In the genomic region with DNA sequence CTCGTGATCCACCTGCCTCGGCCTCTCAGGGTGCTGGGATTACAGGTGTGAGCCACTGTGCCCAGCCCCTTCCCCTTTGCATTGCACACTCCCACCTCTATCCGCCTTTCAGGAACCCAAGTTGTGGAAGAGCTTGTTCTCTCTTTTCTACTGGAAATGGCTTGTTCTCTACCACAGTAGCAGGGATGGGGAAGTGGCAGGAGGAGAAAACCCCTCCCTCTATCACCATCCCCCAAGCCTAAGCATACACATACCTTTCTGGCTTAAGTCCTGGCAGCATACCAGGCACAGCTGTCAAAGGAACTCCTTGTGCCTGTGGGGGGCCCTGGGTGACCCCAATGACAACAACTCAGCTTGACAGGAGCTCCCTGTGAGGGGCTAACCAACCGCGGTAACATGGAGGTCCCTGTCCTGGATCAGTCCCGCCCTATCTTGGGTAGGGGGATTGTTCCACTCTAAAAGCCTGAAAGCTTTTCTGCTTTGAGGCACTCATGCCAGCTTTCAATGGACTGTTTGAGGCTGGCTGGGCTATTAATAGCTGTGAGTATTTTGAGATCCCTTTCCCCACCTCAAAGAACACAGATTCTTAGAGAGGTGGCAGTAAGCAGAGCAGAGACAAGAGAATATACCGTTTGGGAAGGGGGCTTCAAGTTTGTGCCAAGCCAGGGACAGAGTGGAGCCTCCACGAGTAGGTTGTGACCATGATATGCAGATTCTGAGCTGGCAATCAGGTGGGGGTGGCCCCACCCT, we compare ENCODE assay signal across 12 cellular contexts. TPM values are rescaled to one million over a fixed set of nuclear protein-coding genes. Genes with fewer than 3 reads are reported as not detected.
DNase-seq lines count a peak whose midpoint lies in the region; ATAC-seq and TF ChIP-seq lines count a peak whose summit lies in the region.
"Had no signal": no experiment of that assay in that cellular context is flagged by ENCODE, and none has a peak within 500 bp of the region (broad histone marks: within the 10 kb centered on the region; RNA-seq: fewer than 3 reads in every experiment).

No MANE protein-coding gene starts in this region.

- no peaks in the 10 kb centered on the region for H3K27me3 ChIP-seq in HL-60 (ENCODE audit: insufficient read depth, poor library complexity, severe bottlenecking)

- peak overlapping the region; percentile 13 for H3K4me3 ChIP-seq in AG10803 (ENCODE audit: low read length)
- peak overlapping the region; percentile 13; the same call in 1 of the 2 replicates for H3K4me3 ChIP-seq in HL-60 (replicated peaks; ENCODE audit: insufficient read depth, low read length)
- H3K4me3 ChIP-seq: PC-9 had no signal

- H3K36me3 Mint-ChIP-seq in brain, result peaks cover 45% of the 10 kb centered on the region
- peaks cover 0 to 45% (median 4%) of the 10 kb centered on the region in 3 donors for H3K36me3 Mint-ChIP-seq in naive thymus-derived CD8-positive, alpha-beta T cell

- no peak for ATAC-seq in naive thymus-derived CD8-positive, alpha-beta T cell
- ATAC-seq in HG03457 (IDR thresholded peaks at IDR 0.05; ENCODE audit: unreplicated experiment), result no peak

- H3K4me3 Mint-ChIP-seq in brain, result peak overlapping the region; percentile 63 to 92 (median 77)
- H3K4me3 Mint-ChIP-seq in naive thymus-derived CD8-positive, alpha-beta T cell, result peak overlapping the region; percentile 16 to 84 (median 54)

- H3K4me1 Mint-ChIP-seq in brain, result peaks cover 80% of the 10 kb centered on the region
- peaks cover 54 to 74% (median 70%) of the 10 kb centered on the region in 4 donors for H3K4me1 Mint-ChIP-seq in naive thymus-derived CD8-positive, alpha-beta T cell

- peak overlapping the region; percentile 19 to 89 (median 83) for H3K27ac Mint-ChIP-seq in brain
- H3K27ac Mint-ChIP-seq in naive thymus-derived CD8-positive, alpha-beta T cell, result peak overlapping the region in 8 of 10 donors; percentile 8 to 87 (median 45)

- no peaks in the 10 kb centered on the region for H3K9me3 Mint-ChIP-seq in brain
- H3K9me3 Mint-ChIP-seq in naive thymus-derived CD8-positive, alpha-beta T cell, result no peaks in the 10 kb centered on the region

- peaks cover 16% of the 10 kb centered on the region for H3K27me3 Mint-ChIP-seq in brain
- no peaks in the 10 kb centered on the region for H3K27me3 Mint-ChIP-seq in naive thymus-derived CD8-positive, alpha-beta T cell

- DNase-seq in AG10803 (ENCODE audit: low read depth) (no peak), HL-60 (ENCODE audit: low read depth in 1 of 2, low spot score in 1 of 2) (peak in 1 of 2 experiments; percentile 73), NCI-H2107 treated with DMSO at 0.1 percent for 48 hours (lab: John Stamatoyannopoulos, UW; ENCODE audit: unreplicated experiment) (no peak), HPDE6-E6E7 (ENCODE audit: extremely low spot score) (no peak), ecto neural progenitor cell (ENCODE audit: low spot score) (no peak)
- DNase-seq in naive thymus-derived CD8-positive, alpha-beta T cell, result no peak
- DNase-seq: COR-L47, cortex of kidney, NCI-H1092 treated with DMSO at 0.1 percent for 48 hours, PC-9 had no signal

- no peak for TF ChIP-seq CTCF in AG10803 (conservative IDR thresholded peaks at IDR 0.05; ENCODE audit: low read length)
- TF ChIP-seq CTCF in HL-60 (IDR thresholded peaks at IDR 0.05; ENCODE audit: insufficient read depth, low read length), result no peak
- no peak for TF ChIP-seq CTCF in brain (conservative IDR thresholded peaks at IDR 0.05)

- POLR2A ChIA-PET in naive thymus-derived CD8-positive, alpha-beta T cell (lab: Charles Lee), result interaction anchor here (0.5 to 7.8 kb wide), 8 partner anchors 32 to 353 kb away, joined by 3 to 109 read pairs (median 35); a partner anchor contains a TSS

- peak overlapping the region; percentile 56 for H3K27ac ChIP-seq in HL-60 (replicated peaks)
- H3K27ac ChIP-seq: PC-9 had no signal

RNA-seq across cellular contexts. Expression of a gene that starts 2.3 kb away (rescaled TPM):
- 379 TPM for polyA plus RNA-seq in brain (ENCODE audit: insufficient read depth, low read depth, low replicate concordance)
- total RNA-seq in naive thymus-derived CD8-positive, alpha-beta T cell, result 10 to 100 TPM; 71.6 to 77.3 TPM
- polyA plus RNA-seq in naive thymus-derived CD8-positive, alpha-beta T cell, result 100 to 1,000 TPM; 107 to 136 (median 117) TPM

RNA-seq across cellular contexts. Expression of a gene that starts 2.6 kb away (rescaled TPM):
- 256 TPM for polyA plus RNA-seq in brain (ENCODE audit: insufficient read depth, low read depth, low replicate concordance)
- 10 to 100 TPM; 33.9 to 38.4 TPM for total RNA-seq in naive thymus-derived CD8-positive, alpha-beta T cell
- 10 to 100 TPM; 73.4 to 90.9 (median 77.5) TPM for polyA plus RNA-seq in naive thymus-derived CD8-positive, alpha-beta T cell

RNA-seq across cellular contexts. Expression of a gene that starts 5.1 kb away (rescaled TPM):
- 58.7 TPM for polyA plus RNA-seq in brain (ENCODE audit: insufficient read depth, low read depth, low replicate concordance)
- total RNA-seq in naive thymus-derived CD8-positive, alpha-beta T cell, result 10 to 100 TPM; 53.9 to 55.5 TPM
- 10 to 100 TPM; 52.7 to 74.5 (median 57.8) TPM for polyA plus RNA-seq in naive thymus-derived CD8-positive, alpha-beta T cell

RNA-seq across cellular contexts. Expression of a gene that starts 32.0 kb away (rescaled TPM):
- 120 TPM for polyA plus RNA-seq in brain (ENCODE audit: insufficient read depth, low read depth, low replicate concordance)
- 10 to 100 TPM; 27.0 to 32.4 TPM for total RNA-seq in naive thymus-derived CD8-positive, alpha-beta T cell
- polyA plus RNA-seq in naive thymus-derived CD8-positive, alpha-beta T cell, result 10 to 100 TPM; 11.6 to 29.8 (median 17.6) TPM

RNA-seq across cellular contexts. Expression of a gene that starts 37.3 kb away (rescaled TPM):
- polyA plus RNA-seq in brain (ENCODE audit: insufficient read depth, low read depth, low replicate concordance), result 35.6 TPM
- 10 to 100 TPM; 13.2 to 14.4 TPM for total RNA-seq in naive thymus-derived CD8-positive, alpha-beta T cell
- polyA plus RNA-seq in naive thymus-derived CD8-positive, alpha-beta T cell, result 1 to 10 TPM; 1.6 to 3.5 (median 1.6) TPM
